16 cellular contexts compared by ENCODE assay signal in genomic region chr22:23495614-23496444, GRCh38.
DNase-seq lines count a peak whose midpoint lies in the region; ATAC-seq and TF ChIP-seq lines count a peak whose summit lies in the region.
"Had no signal": no experiment of that assay in that cellular context is flagged by ENCODE, and none has a peak within 500 bp of the region (broad histone marks: within the 10 kb centered on the region; RNA-seq: fewer than 3 reads in every experiment).

No MANE protein-coding gene starts in this region.

- H3K27me3 Mint-ChIP-seq in IgD-negative memory B cell (peaks cover 20% of the 10 kb centered on the region), neural progenitor cell (ENCODE audit: insufficient read depth, low read depth) (peaks cover 11% of the 10 kb centered on the region)
- peaks cover 5% of the 10 kb centered on the region for H3K27me3 Mint-ChIP-seq in activated CD8-positive, alpha-beta T cell treated with anti-CD3 and anti-CD28 coated beads, Interleukin-2, amount 10 ng/mL, durations not matched to agents 7 days and 5 days (ENCODE audit: low read depth)

- no peaks in the 10 kb centered on the region for H3K79me2 ChIP-seq in neural progenitor cell (ENCODE audit: low read depth)

- peak; percentile 82 for DNase-seq in CMK (ENCODE audit: low read depth)
- DNase-seq in activated CD8-positive, alpha-beta T cell treated with anti-CD3 and anti-CD28 coated beads, Interleukin-2, amount 10 ng/mL, durations not matched to agents 7 days and 5 days = peak; percentile 68
- DNase-seq in neural progenitor cell (ENCODE audit: low spot score) = no peak
- no peak for DNase-seq in activated effector memory CD4-positive, alpha-beta T cell treated with anti-CD3 and anti-CD28 coated beads, Interleukin-2, amount 50 U/mL, for 16 hours
- DNase-seq in ascending aorta (ENCODE audit: low spot score in 2 of 2) = no peak
- DNase-seq in NCI-H146 treated with DMSO at 0.1 percent for 48 hours (lab: John Stamatoyannopoulos, UW; ENCODE audit: unreplicated experiment) = no peak
- DNase-seq: anterior cingulate cortex, DMS 273 treated with DMSO at 0.1 percent for 48 hours, left ventricle myocardium inferior, NCI-H1105 treated with DMSO at 0.1 percent for 48 hours, NCI-H69, T1000 had no signal

- intact Hi-C loops in ascending aorta (cut with DNase I) = no loop called here

- CTCF ChIA-PET in activated CD8-positive, alpha-beta T cell treated with anti-CD3 and anti-CD28 coated beads, Interleukin-2, amount 10 ng/mL, durations not matched to agents 7 days and 5 days (lab: Charles Lee) = no interaction called here

- H3K9me3 ChIP-seq in neural progenitor cell (ENCODE audit: low read depth) = no peaks in the 10 kb centered on the region
- no peaks in the 10 kb centered on the region for H3K9me3 ChIP-seq in ascending aorta
- H3K9me3 ChIP-seq: left ventricle myocardium inferior had no signal

- H3K27ac Mint-ChIP-seq in IgD-negative memory B cell (peak overlapping the region in 2 of 3 donors; percentile 36 to 59), neural progenitor cell (peak overlapping the region; percentile 84)
- peak overlapping the region; percentile 87 for H3K27ac Mint-ChIP-seq in activated CD8-positive, alpha-beta T cell treated with anti-CD3 and anti-CD28 coated beads, Interleukin-2, amount 10 ng/mL, durations not matched to agents 7 days and 5 days
- H3K27ac Mint-ChIP-seq: activated T-helper 1 cell treated with anti-CD3 and anti-CD28 coated beads, Interleukin-12 subunit alpha, Interleukin-12 subunit beta, Interleukin-2, Interleukin-4 antibody, amounts not matched to agents 30 ng/mL and 10 ng/mL and 1 ng/mL, durations not matched to agents 14 hours and 24 hours and 36 hours had no signal

- peak; percentile 67 for ATAC-seq in activated CD8-positive, alpha-beta T cell treated with anti-CD3 and anti-CD28 coated beads, Interleukin-2, amount 10 ng/mL, durations not matched to agents 7 days and 5 days
- ATAC-seq: esophagus mucosa had no signal

- peaks cover 7% of the 10 kb centered on the region for H3K4me1 ChIP-seq in neural progenitor cell
- no peaks in the 10 kb centered on the region for H3K4me1 ChIP-seq in ascending aorta
- H3K4me1 ChIP-seq: left ventricle myocardium inferior had no signal

- H3K4me3 Mint-ChIP-seq in IgD-negative memory B cell = no peak overlapping the region
- peak overlapping the region; percentile 34 for H3K4me3 Mint-ChIP-seq in activated CD8-positive, alpha-beta T cell treated with anti-CD3 and anti-CD28 coated beads, Interleukin-2, amount 10 ng/mL, durations not matched to agents 7 days and 5 days
- H3K4me3 Mint-ChIP-seq in neural progenitor cell = peak overlapping the region; percentile 54
- H3K4me3 Mint-ChIP-seq: activated T-helper 1 cell treated with anti-CD3 and anti-CD28 coated beads, Interleukin-12 subunit alpha, Interleukin-12 subunit beta, Interleukin-2, Interleukin-4 antibody, amounts not matched to agents 30 ng/mL and 10 ng/mL and 1 ng/mL, durations not matched to agents 14 hours and 24 hours and 36 hours; central memory CD8-positive, alpha-beta T cell had no signal

- H3K36me3 Mint-ChIP-seq in IgD-negative memory B cell (peaks cover 3% of the 10 kb centered on the region), neural progenitor cell (no peaks in the 10 kb centered on the region)
- no peaks in the 10 kb centered on the region for H3K36me3 Mint-ChIP-seq in activated CD8-positive, alpha-beta T cell treated with anti-CD3 and anti-CD28 coated beads, Interleukin-2, amount 10 ng/mL, durations not matched to agents 7 days and 5 days (ENCODE audit: low read depth)

- H2AFZ ChIP-seq in neural progenitor cell (replicated peaks) = no peak overlapping the region

- H3K36me3 ChIP-seq in neural progenitor cell (no peaks in the 10 kb centered on the region), ascending aorta (no peaks in the 10 kb centered on the region)
- H3K36me3 ChIP-seq: left ventricle myocardium inferior had no signal

- H3K4me1 Mint-ChIP-seq in IgD-negative memory B cell (no peaks in the 10 kb centered on the region), neural progenitor cell (peaks cover 40% of the 10 kb centered on the region)
- H3K4me1 Mint-ChIP-seq in activated CD8-positive, alpha-beta T cell treated with anti-CD3 and anti-CD28 coated beads, Interleukin-2, amount 10 ng/mL, durations not matched to agents 7 days and 5 days (ENCODE audit: low read depth) = peaks cover 48% of the 10 kb centered on the region

- no peak overlapping the region for H3K4me2 ChIP-seq in neural progenitor cell

- H3K4me3 ChIP-seq in neural progenitor cell (no peak overlapping the region), ascending aorta (no peak overlapping the region)
- H3K4me3 ChIP-seq: left ventricle myocardium inferior had no signal

- H3K9me3 Mint-ChIP-seq in IgD-negative memory B cell = no peaks in the 10 kb centered on the region
- H3K9me3 Mint-ChIP-seq in activated CD8-positive, alpha-beta T cell treated with anti-CD3 and anti-CD28 coated beads, Interleukin-2, amount 10 ng/mL, durations not matched to agents 7 days and 5 days (ENCODE audit: insufficient read depth) = no peaks in the 10 kb centered on the region
- H3K9me3 Mint-ChIP-seq in neural progenitor cell = no peaks in the 10 kb centered on the region
- H3K9me3 Mint-ChIP-seq: activated T-helper 1 cell treated with anti-CD3 and anti-CD28 coated beads, Interleukin-12 subunit alpha, Interleukin-12 subunit beta, Interleukin-2, Interleukin-4 antibody, amounts not matched to agents 30 ng/mL and 10 ng/mL and 1 ng/mL, durations not matched to agents 14 hours and 24 hours and 36 hours; central memory CD8-positive, alpha-beta T cell had no signal

- POLR2A ChIA-PET in activated CD8-positive, alpha-beta T cell treated with anti-CD3 and anti-CD28 coated beads, Interleukin-2, amount 10 ng/mL, durations not matched to agents 7 days and 5 days (lab: Charles Lee) = no interaction called here

- H3K9ac ChIP-seq in neural progenitor cell = no peak overlapping the region

- H4K20me1 ChIP-seq in neural progenitor cell (ENCODE audit: low read depth) = no peaks in the 10 kb centered on the region

- H3K27me3 ChIP-seq in neural progenitor cell (no peaks in the 10 kb centered on the region), ascending aorta (no peaks in the 10 kb centered on the region)

- H3F3A ChIP-seq in neural progenitor cell (ENCODE audit: low read depth) = peaks cover 2% of the 10 kb centered on the region

- H3K27ac ChIP-seq in neural progenitor cell (no peak overlapping the region), ascending aorta (no peak overlapping the region)
- H3K27ac ChIP-seq: left ventricle myocardium inferior had no signal

- no peak for TF ChIP-seq CTCF in neural progenitor cell (IDR thresholded peaks at IDR 0.05)
- no peak for TF ChIP-seq CTCF in ascending aorta (IDR thresholded peaks at IDR 0.05)

Comparison
In these comparisons a context has a peak if more than half of its experiments do, and no peak if none do; other contexts are left out.
1. DNase-seq: peak in CMK (single experiment) and activated CD8-positive, alpha-beta T cell treated with anti-CD3 and anti-CD28 coated beads, Interleukin-2, amount 10 ng/mL, durations not matched to agents 7 days and 5 days (single experiment); none in neural progenitor cell (single experiment), activated effector memory CD4-positive, alpha-beta T cell treated with anti-CD3 and anti-CD28 coated beads, Interleukin-2, amount 50 U/mL, for 16 hours (single experiment), ascending aorta (0 of 2) and NCI-H146 treated with DMSO at 0.1 percent for 48 hours (single experiment).
2. H3K4me3 Mint-ChIP-seq: peak in activated CD8-positive, alpha-beta T cell treated with anti-CD3 and anti-CD28 coated beads, Interleukin-2, amount 10 ng/mL, durations not matched to agents 7 days and 5 days (single experiment) and neural progenitor cell (single experiment); none in IgD-negative memory B cell (0 of 4).
3. Peak in every context shown above with its lines, with median percentiles within 50 percentile points of each other: H3K27ac Mint-ChIP-seq.